Comparison of ENCODE assay signal across 1 cellular context in the genomic region with DNA sequence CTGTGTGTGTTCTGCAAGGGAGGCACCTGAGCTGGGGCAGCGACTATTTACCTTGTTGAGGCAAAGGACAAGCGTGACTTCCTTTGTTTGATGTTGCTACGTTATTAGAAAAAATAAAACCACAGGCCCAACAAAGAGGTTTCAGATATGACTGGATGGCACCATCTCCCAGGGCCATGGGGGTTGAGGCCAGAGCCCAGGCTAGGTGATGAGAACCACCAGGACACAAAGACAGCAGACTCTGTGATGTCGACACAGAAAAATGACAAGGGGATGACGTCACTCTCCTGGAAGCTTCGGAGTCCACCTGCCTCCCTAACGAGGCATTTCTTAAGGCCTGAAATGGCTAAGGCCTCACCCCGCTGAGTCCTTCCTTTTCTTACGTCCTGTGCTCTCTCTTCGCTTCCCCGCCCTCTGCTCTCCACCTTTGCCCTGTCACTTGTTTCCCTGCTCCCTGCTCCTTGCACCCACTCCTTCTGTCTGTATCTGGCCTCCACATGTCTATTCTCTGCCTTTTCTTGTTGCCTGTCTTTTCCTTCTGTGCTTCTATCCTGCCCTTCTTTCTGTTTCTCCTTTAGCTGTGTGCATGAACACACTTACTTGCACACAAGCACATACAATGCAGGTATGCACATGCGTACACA.
A peak's percentile ranks its signal among the peaks of the same experiment; 100 is the strongest.
TF ChIP-seq lines count a peak whose summit lies in the region.

No MANE protein-coding gene starts in this region.

TF ChIP-seq in GM12878, 131 proteins besides CTCF, POLR2A, EP300 and RAD21 (continued from another document and continues in another):
- TF ChIP-seq CUX1 (IDR thresholded peaks at IDR 0.05; ENCODE audit: insufficient replicate concordance, low read depth, low read length): no peak
- TF ChIP-seq RB1 (IDR thresholded peaks at IDR 0.05; ENCODE audit: borderline replicate concordance): no peak
- 0 out of 2 replicates have a peak, but pooled peaks have one; percentile 6 for TF ChIP-seq SPI1 (IDR thresholded peaks at IDR 0.05; ENCODE audit: borderline replicate concordance, insufficient read depth, low read depth, low read length)
- peak; percentile 54; the same call in 1 of the 2 replicates for TF ChIP-seq MTA3 (IDR thresholded peaks at IDR 0.05; ENCODE audit: borderline replicate concordance, low read length)
- TF ChIP-seq CREM (IDR thresholded peaks at IDR 0.05; ENCODE audit: low read depth): peak; percentile 85
- TF ChIP-seq CHD2 (IDR thresholded peaks at IDR 0.05; ENCODE audit: borderline replicate concordance, low read depth, low read length): no peak
- no peak for TF ChIP-seq MAX (IDR thresholded peaks at IDR 0.05; ENCODE audit: low read depth, low read length)
- no peak for TF ChIP-seq PML (IDR thresholded peaks at IDR 0.05; ENCODE audit: low read length)
- TF ChIP-seq E2F4 (IDR thresholded peaks at IDR 0.05; ENCODE audit: low read depth, low read length): no peak
- no peak for TF ChIP-seq ZNF207 (IDR thresholded peaks at IDR 0.05; ENCODE audit: borderline replicate concordance)
- TF ChIP-seq RELB (IDR thresholded peaks at IDR 0.05; ENCODE audit: low read depth): no peak
- no peak for TF ChIP-seq SREBF2 (IDR thresholded peaks at IDR 0.05; ENCODE audit: low read length)
- TF ChIP-seq, protein P1, sequence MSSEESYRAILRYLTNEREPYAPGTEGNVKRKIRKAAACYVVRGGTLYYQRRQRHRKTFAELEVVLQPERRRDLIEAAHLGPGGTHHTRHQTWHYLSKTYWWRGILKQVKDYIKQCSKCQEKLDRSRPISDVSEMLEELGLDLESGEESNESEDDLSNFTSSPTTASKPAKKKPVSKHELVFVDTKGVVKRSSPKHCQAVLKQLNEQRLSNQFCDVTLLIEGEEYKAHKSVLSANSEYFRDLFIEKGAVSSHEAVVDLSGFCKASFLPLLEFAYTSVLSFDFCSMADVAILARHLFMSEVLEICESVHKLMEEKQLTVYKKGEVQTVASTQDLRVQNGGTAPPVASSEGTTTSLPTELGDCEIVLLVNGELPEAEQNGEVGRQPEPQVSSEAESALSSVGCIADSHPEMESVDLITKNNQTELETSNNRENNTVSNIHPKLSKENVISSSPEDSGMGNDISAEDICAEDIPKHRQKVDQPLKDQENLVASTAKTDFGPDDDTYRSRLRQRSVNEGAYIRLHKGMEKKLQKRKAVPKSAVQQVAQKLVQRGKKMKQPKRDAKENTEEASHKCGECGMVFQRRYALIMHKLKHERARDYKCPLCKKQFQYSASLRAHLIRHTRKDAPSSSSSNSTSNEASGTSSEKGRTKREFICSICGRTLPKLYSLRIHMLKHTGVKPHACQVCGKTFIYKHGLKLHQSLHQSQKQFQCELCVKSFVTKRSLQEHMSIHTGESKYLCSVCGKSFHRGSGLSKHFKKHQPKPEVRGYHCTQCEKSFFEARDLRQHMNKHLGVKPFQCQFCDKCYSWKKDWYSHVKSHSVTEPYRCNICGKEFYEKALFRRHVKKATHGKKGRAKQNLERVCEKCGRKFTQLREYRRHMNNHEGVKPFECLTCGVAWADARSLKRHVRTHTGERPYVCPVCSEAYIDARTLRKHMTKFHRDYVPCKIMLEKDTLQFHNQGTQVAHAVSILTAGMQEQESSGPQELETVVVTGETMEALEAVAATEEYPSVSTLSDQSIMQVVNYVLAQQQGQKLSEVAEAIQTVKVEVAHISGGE (CRISPR knock-in tag; IDR thresholded peaks at IDR 0.05): no peak
- TF ChIP-seq, protein P2, sequence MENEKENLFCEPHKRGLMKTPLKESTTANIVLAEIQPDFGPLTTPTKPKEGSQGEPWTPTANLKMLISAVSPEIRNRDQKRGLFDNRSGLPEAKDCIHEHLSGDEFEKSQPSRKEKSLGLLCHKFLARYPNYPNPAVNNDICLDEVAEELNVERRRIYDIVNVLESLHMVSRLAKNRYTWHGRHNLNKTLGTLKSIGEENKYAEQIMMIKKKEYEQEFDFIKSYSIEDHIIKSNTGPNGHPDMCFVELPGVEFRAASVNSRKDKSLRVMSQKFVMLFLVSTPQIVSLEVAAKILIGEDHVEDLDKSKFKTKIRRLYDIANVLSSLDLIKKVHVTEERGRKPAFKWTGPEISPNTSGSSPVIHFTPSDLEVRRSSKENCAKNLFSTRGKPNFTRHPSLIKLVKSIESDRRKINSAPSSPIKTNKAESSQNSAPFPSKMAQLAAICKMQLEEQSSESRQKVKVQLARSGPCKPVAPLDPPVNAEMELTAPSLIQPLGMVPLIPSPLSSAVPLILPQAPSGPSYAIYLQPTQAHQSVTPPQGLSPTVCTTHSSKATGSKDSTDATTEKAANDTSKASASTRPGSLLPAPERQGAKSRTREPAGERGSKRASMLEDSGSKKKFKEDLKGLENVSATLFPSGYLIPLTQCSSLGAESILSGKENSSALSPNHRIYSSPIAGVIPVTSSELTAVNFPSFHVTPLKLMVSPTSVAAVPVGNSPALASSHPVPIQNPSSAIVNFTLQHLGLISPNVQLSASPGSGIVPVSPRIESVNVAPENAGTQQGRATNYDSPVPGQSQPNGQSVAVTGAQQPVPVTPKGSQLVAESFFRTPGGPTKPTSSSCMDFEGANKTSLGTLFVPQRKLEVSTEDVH (IDR thresholded peaks at IDR 0.05; ENCODE audit: low read depth, partially characterized antibody): no peak
- no peak for TF ChIP-seq POLR2AphosphoS2 (IDR thresholded peaks at IDR 0.05; ENCODE audit: low read depth, low read length)
- TF ChIP-seq FOXM1 (IDR thresholded peaks at IDR 0.05; ENCODE audit: low read depth, low read length): no peak
- TF ChIP-seq NRF1 (conservative IDR thresholded peaks at IDR 0.05; ENCODE audit: low read depth, low read length): no peak
- TF ChIP-seq NFYA (IDR thresholded peaks at IDR 0.05; ENCODE audit: borderline replicate concordance, low read depth, low read length): no peak
- no peak for TF ChIP-seq RAD51 (IDR thresholded peaks at IDR 0.05)
- TF ChIP-seq MYC (IDR thresholded peaks at IDR 0.05; ENCODE audit: insufficient read depth, insufficient read length, insufficient replicate concordance, low read length, severe bottlenecking): no peak
- no peak for TF ChIP-seq ZNF384 (IDR thresholded peaks at IDR 0.05; ENCODE audit: borderline replicate concordance, low read depth, low read length)
- TF ChIP-seq JUND (IDR thresholded peaks at IDR 0.05; ENCODE audit: low read depth, low read length): peak; percentile 84; the same call in 1 of the 2 replicates
- TF ChIP-seq ETV6 (conservative IDR thresholded peaks at IDR 0.05 in 1 of 2, IDR thresholded peaks at IDR 0.05 in 1 of 2; ENCODE audit: borderline replicate concordance in 1 of 2, low read depth in 1 of 2): no peak; a peak in 1 of 4 replicates
- TF ChIP-seq TCF12 (IDR thresholded peaks at IDR 0.05; ENCODE audit: low read depth, low read length): no peak
- TF ChIP-seq CBFB (IDR thresholded peaks at IDR 0.05; ENCODE audit: low read depth): peak; percentile 85
- TF ChIP-seq, protein P3, sequence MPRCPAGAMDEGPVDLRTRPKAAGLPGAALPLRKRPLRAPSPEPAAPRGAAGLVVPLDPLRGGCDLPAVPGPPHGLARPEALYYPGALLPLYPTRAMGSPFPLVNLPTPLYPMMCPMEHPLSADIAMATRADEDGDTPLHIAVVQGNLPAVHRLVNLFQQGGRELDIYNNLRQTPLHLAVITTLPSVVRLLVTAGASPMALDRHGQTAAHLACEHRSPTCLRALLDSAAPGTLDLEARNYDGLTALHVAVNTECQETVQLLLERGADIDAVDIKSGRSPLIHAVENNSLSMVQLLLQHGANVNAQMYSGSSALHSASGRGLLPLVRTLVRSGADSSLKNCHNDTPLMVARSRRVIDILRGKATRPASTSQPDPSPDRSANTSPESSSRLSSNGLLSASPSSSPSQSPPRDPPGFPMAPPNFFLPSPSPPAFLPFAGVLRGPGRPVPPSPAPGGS (IDR thresholded peaks at IDR 0.05; ENCODE audit: borderline replicate concordance, insufficient read depth, low read depth, low read length, poor library complexity, severe bottlenecking): no peak
- 0 out of 2 replicates have a peak, but pooled peaks have one; percentile 21 for TF ChIP-seq DPF2 (IDR thresholded peaks at IDR 0.05)
- TF ChIP-seq, protein P4, sequence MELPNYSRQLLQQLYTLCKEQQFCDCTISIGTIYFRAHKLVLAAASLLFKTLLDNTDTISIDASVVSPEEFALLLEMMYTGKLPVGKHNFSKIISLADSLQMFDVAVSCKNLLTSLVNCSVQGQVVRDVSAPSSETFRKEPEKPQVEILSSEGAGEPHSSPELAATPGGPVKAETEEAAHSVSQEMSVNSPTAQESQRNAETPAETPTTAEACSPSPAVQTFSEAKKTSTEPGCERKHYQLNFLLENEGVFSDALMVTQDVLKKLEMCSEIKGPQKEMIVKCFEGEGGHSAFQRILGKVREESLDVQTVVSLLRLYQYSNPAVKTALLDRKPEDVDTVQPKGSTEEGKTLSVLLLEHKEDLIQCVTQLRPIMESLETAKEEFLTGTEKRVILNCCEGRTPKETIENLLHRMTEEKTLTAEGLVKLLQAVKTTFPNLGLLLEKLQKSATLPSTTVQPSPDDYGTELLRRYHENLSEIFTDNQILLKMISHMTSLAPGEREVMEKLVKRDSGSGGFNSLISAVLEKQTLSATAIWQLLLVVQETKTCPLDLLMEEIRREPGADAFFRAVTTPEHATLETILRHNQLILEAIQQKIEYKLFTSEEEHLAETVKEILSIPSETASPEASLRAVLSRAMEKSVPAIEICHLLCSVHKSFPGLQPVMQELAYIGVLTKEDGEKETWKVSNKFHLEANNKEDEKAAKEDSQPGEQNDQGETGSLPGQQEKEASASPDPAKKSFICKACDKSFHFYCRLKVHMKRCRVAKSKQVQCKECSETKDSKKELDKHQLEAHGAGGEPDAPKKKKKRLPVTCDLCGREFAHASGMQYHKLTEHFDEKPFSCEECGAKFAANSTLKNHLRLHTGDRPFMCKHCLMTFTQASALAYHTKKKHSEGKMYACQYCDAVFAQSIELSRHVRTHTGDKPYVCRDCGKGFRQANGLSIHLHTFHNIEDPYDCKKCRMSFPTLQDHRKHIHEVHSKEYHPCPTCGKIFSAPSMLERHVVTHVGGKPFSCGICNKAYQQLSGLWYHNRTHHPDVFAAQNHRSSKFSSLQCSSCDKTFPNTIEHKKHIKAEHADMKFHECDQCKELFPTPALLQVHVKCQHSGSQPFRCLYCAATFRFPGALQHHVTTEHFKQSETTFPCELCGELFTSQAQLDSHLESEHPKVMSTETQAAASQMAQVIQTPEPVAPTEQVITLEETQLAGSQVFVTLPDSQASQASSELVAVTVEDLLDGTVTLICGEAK (IDR thresholded peaks at IDR 0.05; ENCODE audit: borderline replicate concordance): no peak
- no peak for TF ChIP-seq YBX1 (IDR thresholded peaks at IDR 0.05)
- TF ChIP-seq ATF7 (IDR thresholded peaks at IDR 0.05; ENCODE audit: low read depth): peak; percentile 99
- TF ChIP-seq MYB (IDR thresholded peaks at IDR 0.05; ENCODE audit: borderline replicate concordance, low read depth, low read length): no peak
